ENCODE assay signal across 15 cellular contexts in genomic region chr21:31299291-31300147, GRCh38. TPM values are rescaled to one million over a fixed set of nuclear protein-coding genes. Genes with fewer than 3 reads are reported as not detected.
DNase-seq lines count a peak whose midpoint lies in the region; ATAC-seq, FAIRE-seq and TF ChIP-seq lines count a peak whose summit lies in the region.
"Had no signal": no experiment of that assay in that cellular context is flagged by ENCODE, and none has a peak within 500 bp of the region (broad histone marks: within the 10 kb centered on the region; RNA-seq: fewer than 3 reads in every experiment).

No MANE protein-coding gene starts in this region.

- H3K4me1 ChIP-seq in keratinocyte (ENCODE audit: control insufficient read depth, extremely low read depth, insufficient read depth, low read length) = peaks cover 22% of the 10 kb centered on the region
- H3K4me1 ChIP-seq: A549, heart right ventricle, tibial artery had no signal

- DNase-seq in activated T-cell treated with anti-CD3 and anti-CD28 coated beads, Interleukin-2, amount 50 U/mL, for 24 hours = no peak
- DNase-seq in activated T-cell treated with anti-CD3 and anti-CD28 coated beads, Interleukin-2, amount 50 U/mL, for 72 hours = no peak
- DNase-seq in NCI-H1105 (lab: John Stamatoyannopoulos, UW) (peak; percentile 54), keratinocyte (ENCODE audit: low read depth, low spot score) (no peak), cerebellum (ENCODE audit: low spot score) (no peak), NOMO-1 treated with dmso at 0.1 percent for 144 hours (lab: John Stamatoyannopoulos, UW; ENCODE audit: unreplicated experiment) (no peak), dorsolateral prefrontal cortex (no peak)
- DNase-seq in activated naive CD4-positive, alpha-beta T cell treated with anti-CD3 and anti-CD28 coated beads, Interleukin-2, amount 50 U/mL, for 16 hours = no peak
- DNase-seq: activated CD4-positive, alpha-beta T cell treated with anti-CD3 and anti-CD28 coated beads for 4 hours; heart right ventricle; NCI-H2107; OCI-M1; tibial artery had no signal

- H3K9ac ChIP-seq in keratinocyte (ENCODE audit: control insufficient read depth, extremely low read depth, insufficient read depth, low read length) = peak overlapping the region; percentile 17

- H3K27me3 ChIP-seq in keratinocyte (ENCODE audit: control insufficient read depth, extremely low read depth, insufficient read depth, low read length) = no peaks in the 10 kb centered on the region
- H3K27me3 ChIP-seq in dorsolateral prefrontal cortex = no peaks in the 10 kb centered on the region
- H3K27me3 ChIP-seq: heart right ventricle, tibial artery had no signal

- no peak overlapping the region for H2AFZ ChIP-seq in keratinocyte (ENCODE audit: control insufficient read depth, low read length)

- H3K27me3 Mint-ChIP-seq in activated T-cell treated with anti-CD3 and anti-CD28 coated beads, Interleukin-2, amount 50 U/mL, for 24 hours = no peaks in the 10 kb centered on the region
- H3K27me3 Mint-ChIP-seq in activated T-cell treated with anti-CD3 and anti-CD28 coated beads, Interleukin-2, amount 50 U/mL, for 72 hours (ENCODE audit: low read depth) = no peaks in the 10 kb centered on the region

- H3K27ac ChIP-seq in keratinocyte (ENCODE audit: control insufficient read depth, insufficient read depth, low read length) = peak overlapping the region; percentile 66
- H3K27ac ChIP-seq in dorsolateral prefrontal cortex = no peak overlapping the region
- H3K27ac ChIP-seq: A549, heart right ventricle, tibial artery had no signal

- H3K4me3 ChIP-seq in keratinocyte (ENCODE audit: control insufficient read depth in 2 of 3, extremely low read depth in 1 of 3, insufficient read depth in 2 of 3, low read depth in 1 of 3, low read length in 3 of 3) = no peak overlapping the region
- H3K4me3 ChIP-seq in dorsolateral prefrontal cortex = no peak overlapping the region
- H3K4me3 ChIP-seq: A549, heart right ventricle, tibial artery had no signal

- H3K27ac Mint-ChIP-seq in activated T-cell treated with anti-CD3 and anti-CD28 coated beads, Interleukin-2, amount 50 U/mL, for 24 hours = peak overlapping the region; percentile 24
- no peak overlapping the region for H3K27ac Mint-ChIP-seq in activated T-cell treated with anti-CD3 and anti-CD28 coated beads, Interleukin-2, amount 50 U/mL, for 72 hours
- H3K27ac Mint-ChIP-seq: activated T-helper 2 cell treated with anti-CD3 and anti-CD28 coated beads, Interferon-gamma antibody, Interleukin-2, Interleukin-4, amounts not matched to agents 10 μg/mL and 5 μg/mL and 100 μg/mL, durations not matched to agents 14 hours and 24 hours and 36 hours had no signal

- no peaks in the 10 kb centered on the region for H3K36me3 Mint-ChIP-seq in activated T-cell treated with anti-CD3 and anti-CD28 coated beads, Interleukin-2, amount 50 U/mL, for 24 hours (ENCODE audit: low read depth)
- peaks cover 0 to under 1% of the 10 kb centered on the region in 2 donors for H3K36me3 Mint-ChIP-seq in activated T-cell treated with anti-CD3 and anti-CD28 coated beads, Interleukin-2, amount 50 U/mL, for 72 hours (ENCODE audit: insufficient read depth in 2 of 2)

- ATAC-seq in activated T-cell treated with anti-CD3 and anti-CD28 coated beads, Interleukin-2, amount 50 U/mL, for 72 hours (replicated peaks in 1 of 2) = no peak
- ATAC-seq: A549, heart right ventricle had no signal

- H3K4me3 Mint-ChIP-seq in activated T-cell treated with anti-CD3 and anti-CD28 coated beads, Interleukin-2, amount 50 U/mL, for 24 hours = no peak overlapping the region
- peak overlapping the region in 1 of 2 donors; percentile 29 for H3K4me3 Mint-ChIP-seq in activated T-cell treated with anti-CD3 and anti-CD28 coated beads, Interleukin-2, amount 50 U/mL, for 72 hours

- intact Hi-C loops in dorsolateral prefrontal cortex (cut with DNase I) = no loop called here

- TF ChIP-seq CTCF in keratinocyte (optimal IDR thresholded peaks at IDR 0.05 in 1 of 3, IDR thresholded peaks at IDR 0.05 in 1 of 3, conservative IDR thresholded peaks at IDR 0.05 in 1 of 3; ENCODE audit: extremely low read depth in 1 of 3, insufficient read depth in 2 of 3, low read length in 3 of 3) = no peak
- TF ChIP-seq CTCF in dorsolateral prefrontal cortex (IDR thresholded peaks at IDR 0.05 in 54 of 56, conservative IDR thresholded peaks at IDR 0.05 in 2 of 56; ENCODE audit: low read depth in 1 of 56, partially characterized antibody in 56 of 56) = no peak

- no peaks in the 10 kb centered on the region for H3K36me3 ChIP-seq in keratinocyte (ENCODE audit: control insufficient read depth in 2 of 2, extremely low read depth in 1 of 2, insufficient read depth in 2 of 2, low read length in 2 of 2)
- H3K36me3 ChIP-seq: heart right ventricle, tibial artery had no signal

- H4K20me1 ChIP-seq in keratinocyte (ENCODE audit: control insufficient read depth, extremely low read depth, insufficient read depth, low read length) = no peaks in the 10 kb centered on the region

- no peaks in the 10 kb centered on the region for H3K9me1 ChIP-seq in keratinocyte (ENCODE audit: control insufficient read depth, extremely low read depth, insufficient read depth, low read length)

- peak; percentile 81 for FAIRE-seq in keratinocyte (lab: Jason Lieb, UNC)
- FAIRE-seq: A549 had no signal

- peak overlapping the region; percentile 67 for H3K4me2 ChIP-seq in keratinocyte (ENCODE audit: control insufficient read depth, extremely low read depth, insufficient read depth, low read depth, low read length)
- H3K4me2 ChIP-seq: A549 had no signal

- H3K79me2 ChIP-seq in keratinocyte (ENCODE audit: control insufficient read depth, insufficient read depth, low read length) = no peaks in the 10 kb centered on the region

- dilution Hi-C loops in keratinocyte (cut with MboI; ENCODE audit: extremely low pct_ligation_motif_present, low sequenced_read_pairs) = no loop called here

- H3K9me3 ChIP-seq in keratinocyte (ENCODE audit: control insufficient read depth, low read depth, low read length) = no peaks in the 10 kb centered on the region
- H3K9me3 ChIP-seq: A549, heart right ventricle, tibial artery had no signal

- peaks cover 46% of the 10 kb centered on the region for H3K4me1 Mint-ChIP-seq in activated T-cell treated with anti-CD3 and anti-CD28 coated beads, Interleukin-2, amount 50 U/mL, for 24 hours (ENCODE audit: low read depth)
- H3K4me1 Mint-ChIP-seq in activated T-cell treated with anti-CD3 and anti-CD28 coated beads, Interleukin-2, amount 50 U/mL, for 72 hours (ENCODE audit: low read depth) = peaks cover 37% of the 10 kb centered on the region

- H3K9me3 Mint-ChIP-seq in activated T-cell treated with anti-CD3 and anti-CD28 coated beads, Interleukin-2, amount 50 U/mL, for 24 hours = no peaks in the 10 kb centered on the region
- no peaks in the 10 kb centered on the region for H3K9me3 Mint-ChIP-seq in activated T-cell treated with anti-CD3 and anti-CD28 coated beads, Interleukin-2, amount 50 U/mL, for 72 hours
- H3K9me3 Mint-ChIP-seq: activated T-helper 2 cell treated with anti-CD3 and anti-CD28 coated beads, Interferon-gamma antibody, Interleukin-2, Interleukin-4, amounts not matched to agents 10 μg/mL and 5 μg/mL and 100 μg/mL, durations not matched to agents 14 hours and 24 hours and 36 hours had no signal

RNA-seq across cellular contexts. Expression of gene TIAM1, which starts 44.5 kb away (rescaled TPM):
- total RNA-seq in activated T-cell treated with anti-CD3 and anti-CD28 coated beads, Interleukin-2, amount 50 U/mL, for 72 hours = 10 to 100 TPM; 62.2 to 63.7 TPM
- 8.3 to 10.7 TPM (median 9.4 TPM) in 3 replicates for polyA plus RNA-seq in keratinocyte
- 21.2 TPM for polyA plus RNA-seq in keratinocyte (2011; ENCODE audit: low read depth)
- polyA plus RNA-seq in keratinocyte (2011; cell fraction: cytosol; rRNA removed) = 7.6 and 7.7 TPM in 2 replicates
- polyA plus RNA-seq in keratinocyte (2011; cell fraction: nucleus; rRNA removed) = 16.5 and 18.7 TPM in 2 replicates
- polyA plus RNA-seq in keratinocyte (2012; ENCODE audit: low replicate concordance) = 10.2 and 28.6 TPM in 2 replicates
- 36.9 to 62.9 TPM (median 48.1 TPM) in 3 replicates for polyA minus RNA-seq in keratinocyte
- 24.0 TPM for polyA minus RNA-seq in keratinocyte (2011; cell fraction: cytosol; rRNA and poly(A)+ RNA removed)
- 30.3 and 50.9 TPM in 2 replicates for polyA minus RNA-seq in keratinocyte (2011; cell fraction: nucleus; rRNA and poly(A)+ RNA removed)
- total RNA-seq in cerebellum = 79.3 TPM
- total RNA-seq in dorsolateral prefrontal cortex = 100 to 1,000 TPM in 9 of 120 experiments, 10 to 100 TPM in 111; 53.4 to 115 (median 79.5) TPM
